12 cellular contexts compared by ENCODE assay signal in genomic region chr14:101737414-101738367, GRCh38. TPM values are rescaled to one million over a fixed set of nuclear protein-coding genes. Genes with fewer than 3 reads are reported as not detected.
A peak's percentile ranks its signal among the peaks of the same experiment; 100 is the strongest.
DNase-seq lines count a peak whose midpoint lies in the region; ATAC-seq, FAIRE-seq and TF ChIP-seq lines count a peak whose summit lies in the region.
"Had no signal": no experiment of that assay in that cellular context is flagged by ENCODE, and none has a peak within 500 bp of the region (broad histone marks: within the 10 kb centered on the region; RNA-seq: fewer than 3 reads in every experiment).

No MANE protein-coding gene starts in this region.

- no peak overlapping the region for H3K27ac ChIP-seq in GM12878 (ENCODE audit: control insufficient read depth, insufficient read depth)
- H3K27ac ChIP-seq in osteoblast (ENCODE audit: low read depth, low read length): no peak overlapping the region
- H3K27ac ChIP-seq in pancreas: no peak overlapping the region
- no peak overlapping the region for H3K27ac ChIP-seq in body of pancreas
- H3K27ac ChIP-seq: SJCRH30 had no signal

- no peaks in the 10 kb centered on the region for H3K36me3 ChIP-seq in Loucy (ENCODE audit: insufficient read depth, low read length)
- no peaks in the 10 kb centered on the region for H3K36me3 ChIP-seq in GM12878 (ENCODE audit: control insufficient read depth in 2 of 2, insufficient read depth in 2 of 2, low read length in 1 of 2)
- H3K36me3 ChIP-seq in osteoblast (ENCODE audit: insufficient read depth, low read length): no peaks in the 10 kb centered on the region
- no peaks in the 10 kb centered on the region for H3K36me3 ChIP-seq in pancreas
- H3K36me3 ChIP-seq in body of pancreas (replicated peaks in 1 of 2; ENCODE audit: insufficient read depth in 1 of 2, low read depth in 2 of 2): no peaks in the 10 kb centered on the region
- H3K36me3 ChIP-seq: SJCRH30 had no signal

- POLR2A ChIA-PET in activated CD4-positive, alpha-beta T cell treated with anti-CD3 and anti-CD28 coated beads for 36 hours (lab: Charles Lee): no interaction called here
- POLR2A ChIA-PET in GM12878 (lab: Charles Lee): interaction anchor here (0.6 kb wide), 2 partner anchors 50 to 100 kb away, joined by 3 to 10 read pairs; no protein-coding TSS in a partner anchor

- RAD21 ChIA-PET in GM12878 (lab: Charles Lee; ENCODE audit: unreplicated experiment): no interaction called here

- peaks cover 54% of the 10 kb centered on the region for H3K27me3 ChIP-seq in Loucy (ENCODE audit: insufficient read depth, low read length, poor library complexity, severe bottlenecking)
- H3K27me3 ChIP-seq in GM12878 (replicated peaks in 1 of 2; ENCODE audit: control insufficient read depth in 2 of 2, insufficient read depth in 2 of 2, low read length in 1 of 2): no peaks in the 10 kb centered on the region
- H3K27me3 ChIP-seq in osteoblast (ENCODE audit: insufficient read depth, low read length): peaks cover 11% of the 10 kb centered on the region
- H3K27me3 ChIP-seq in pancreas: no peaks in the 10 kb centered on the region
- H3K27me3 ChIP-seq in body of pancreas: no peaks in the 10 kb centered on the region
- H3K27me3 ChIP-seq: SJCRH30 had no signal

- peaks cover 14% of the 10 kb centered on the region for H3K9me3 Mint-ChIP-seq in activated CD4-positive, alpha-beta T cell treated with anti-CD3 and anti-CD28 coated beads for 36 hours (ENCODE audit: low read depth)

- H3K36me3 Mint-ChIP-seq in activated CD4-positive, alpha-beta T cell treated with anti-CD3 and anti-CD28 coated beads for 36 hours (ENCODE audit: low read depth): peaks cover 2% of the 10 kb centered on the region

- peak overlapping the region; percentile 40 for H3K27ac Mint-ChIP-seq in activated CD4-positive, alpha-beta T cell treated with anti-CD3 and anti-CD28 coated beads for 36 hours

- TF ChIP-seq EP300 in GM12878 (IDR thresholded peaks at IDR 0.05; ENCODE audit: borderline replicate concordance in 1 of 2, control insufficient read depth in 1 of 2, low read depth in 2 of 2, low read length in 2 of 2): no peak

- H3K4me1 ChIP-seq in Loucy (ENCODE audit: insufficient read depth, low read length, poor library complexity, severe bottlenecking) (no peaks in the 10 kb centered on the region), GM12878 (ENCODE audit: control insufficient read depth, insufficient read depth, low read length) (no peaks in the 10 kb centered on the region), osteoblast (ENCODE audit: insufficient read depth, low read length) (no peaks in the 10 kb centered on the region), pancreas (no peaks in the 10 kb centered on the region), body of pancreas (no peaks in the 10 kb centered on the region)
- H3K4me1 ChIP-seq: SJCRH30 had no signal

- H3K79me2 ChIP-seq in Loucy (ENCODE audit: insufficient read depth, low read length): no peaks in the 10 kb centered on the region
- no peaks in the 10 kb centered on the region for H3K79me2 ChIP-seq in GM12878 (ENCODE audit: control insufficient read depth, insufficient read depth, low read length)
- no peaks in the 10 kb centered on the region for H3K79me2 ChIP-seq in osteoblast (ENCODE audit: insufficient read depth, low read length)

- TF ChIP-seq CTCF in Loucy (conservative IDR thresholded peaks at IDR 0.05; ENCODE audit: low read length) (peak; percentile 48), GM12878 (IDR thresholded peaks at IDR 0.05 in 2 of 3, conservative IDR thresholded peaks at IDR 0.05 in 1 of 3; ENCODE audit: control insufficient read depth in 2 of 3, extremely low read depth in 1 of 3, insufficient read depth in 1 of 3, low read depth in 3 of 3, low read length in 3 of 3) (peak; percentile 30 to 44 (median 40); a peak in 4 of 6 replicates), osteoblast (IDR thresholded peaks at IDR 0.05; ENCODE audit: extremely low read depth, low read depth, low read length) (peak; percentile 24), pancreas (IDR thresholded peaks at IDR 0.05) (no peak), body of pancreas (IDR thresholded peaks at IDR 0.05) (no peak)

- H2AFZ ChIP-seq in Loucy (ENCODE audit: low read length) (no peak overlapping the region), GM12878 (ENCODE audit: control insufficient read depth, low read depth, low read length) (no peak overlapping the region), osteoblast (ENCODE audit: low read length) (no peak overlapping the region)

- intact Hi-C loops in activated CD4-positive, alpha-beta T cell treated with anti-CD3 and anti-CD28 coated beads for 36 hours (cut with DNase I, micrococcal nuclease): no loop called here
- intact Hi-C loops in GM12878 (cut with micrococcal nuclease; ENCODE audit: unreplicated experiment): no loop called here
- intact Hi-C loops in pancreas (cut with DNase I): no loop called here
- intact Hi-C loops in body of pancreas (cut with DNase I): no loop called here

- CTCF ChIA-PET in activated CD4-positive, alpha-beta T cell treated with anti-CD3 and anti-CD28 coated beads for 36 hours (lab: Charles Lee): interaction anchor here (0.7 to 1.0 kb wide), 2 partner anchors 16 to 34 kb away, joined by 3 read pairs; no protein-coding TSS in a partner anchor
- CTCF ChIA-PET in GM12878 (lab: Yijun Ruan, JAX): interaction anchor here (0.7 to 1.0 kb wide), 2 partner anchors 138 to 213 kb away, joined by 3 read pairs; no protein-coding TSS in a partner anchor

- H3F3A ChIP-seq in Loucy (ENCODE audit: low read depth): no peaks in the 10 kb centered on the region

- peak; percentile 62 for ATAC-seq in activated CD4-positive, alpha-beta T cell treated with anti-CD3 and anti-CD28 coated beads for 36 hours
- peak; percentile 58 for ATAC-seq in GM12878
- no peak for ATAC-seq in pancreas
- ATAC-seq in body of pancreas: no peak

- 15% methylated on average over 11 of the region's 11 CpGs for WGBS in GM12878 (ENCODE audit: insufficient coverage, insufficient replicate concordance, low lambda C conversion rate, missing lambda C conversion rate)
- 67 to 75% methylated on average over 11 of the region's 11 CpGs for WGBS in pancreas, 2 donors
- 63 to 77% methylated on average over 10 to 11 of the region's 11 CpGs for WGBS in body of pancreas, 2 donors

- FAIRE-seq in GM12878 (lab: Jason Lieb, UNC) (no peak), pancreas (lab: Jason Lieb, UNC) (no peak)

- TF ChIP-seq POLR2A in GM12878 (IDR thresholded peaks at IDR 0.05; ENCODE audit: low read depth, low read length) (no peak), body of pancreas (IDR thresholded peaks at IDR 0.05) (no peak)

- no peaks in the 10 kb centered on the region for H3K27me3 Mint-ChIP-seq in activated CD4-positive, alpha-beta T cell treated with anti-CD3 and anti-CD28 coated beads for 36 hours

- H3K4me2 ChIP-seq in Loucy (ENCODE audit: low read depth, low read length, poor library complexity, severe bottlenecking) (no peak overlapping the region), GM12878 (ENCODE audit: control insufficient read depth, insufficient read depth) (no peak overlapping the region), osteoblast (ENCODE audit: insufficient read depth, low read length) (no peak overlapping the region)

- H3K9me2 ChIP-seq in Loucy (replicated peaks; ENCODE audit: low read depth, low read length): no peaks in the 10 kb centered on the region

- TF ChIP-seq RAD21 in GM12878 (IDR thresholded peaks at IDR 0.05; ENCODE audit: insufficient read depth, low read depth, low read length): peak; percentile 28; the same call in 1 of the 2 replicates

- BruUV-seq in GM12878 (replicated peaks; lab: Mats Ljungman, UMichigan): no TSS peak

- H3K4me1 Mint-ChIP-seq in activated CD4-positive, alpha-beta T cell treated with anti-CD3 and anti-CD28 coated beads for 36 hours: peaks cover 20% of the 10 kb centered on the region
- H3K4me1 Mint-ChIP-seq: neural crest cell had no signal

- no peak overlapping the region for H3K4me3 ChIP-seq in Loucy (ENCODE audit: low read length, poor library complexity, severe bottlenecking)
- no peak overlapping the region for H3K4me3 ChIP-seq in GM12878
- no peak overlapping the region for H3K4me3 ChIP-seq in osteoblast (ENCODE audit: insufficient read depth, low read length)
- no peak overlapping the region for H3K4me3 ChIP-seq in pancreas
- H3K4me3 ChIP-seq in body of pancreas: no peak overlapping the region
- H3K4me3 ChIP-seq: SJCRH30 had no signal

- no peak overlapping the region for H3K9ac ChIP-seq in Loucy (ENCODE audit: low read depth, low read length, poor library complexity, severe bottlenecking)
- no peak overlapping the region for H3K9ac ChIP-seq in GM12878 (ENCODE audit: control insufficient read depth, insufficient read depth, low read length)

- H4K20me1 ChIP-seq in Loucy (ENCODE audit: insufficient read depth, low read length, poor library complexity, severe bottlenecking): no peaks in the 10 kb centered on the region
- no peaks in the 10 kb centered on the region for H4K20me1 ChIP-seq in GM12878 (ENCODE audit: control insufficient read depth, insufficient read depth)
- no peaks in the 10 kb centered on the region for H4K20me1 ChIP-seq in osteoblast (ENCODE audit: insufficient read depth, low read length)

- H3K4me3 Mint-ChIP-seq in activated CD4-positive, alpha-beta T cell treated with anti-CD3 and anti-CD28 coated beads for 36 hours: no peak overlapping the region
- H3K4me3 Mint-ChIP-seq: neural crest cell had no signal

- H3K9me3 ChIP-seq in Loucy (ENCODE audit: insufficient read depth, low read depth, low read length) (peaks cover 10% of the 10 kb centered on the region; the same call in 1 of the 2 replicates), GM12878 (replicated peaks; ENCODE audit: control insufficient read depth, insufficient read depth, low read length) (peaks cover 6% of the 10 kb centered on the region; the same call in 1 of the 3 replicates), osteoblast (ENCODE audit: low read depth, low read length) (peaks cover 13% of the 10 kb centered on the region), pancreas (no peaks in the 10 kb centered on the region), body of pancreas (peaks cover 0 to 7% (median 0%) of the 10 kb centered on the region in 3 donors)
- H3K9me3 ChIP-seq: SJCRH30 had no signal

- SMC1A ChIA-PET in GM12878 (lab: Charles Lee; ENCODE audit: uncharacterized antibody, unreplicated experiment): interaction anchor here (0.7 to 1.7 kb wide), 3 partner anchors 22 to 107 kb away, joined by 3 read pairs; no protein-coding TSS in a partner anchor

- in situ Hi-C loops in GM12878 (cut with MboI): no loop called here

- peak; percentile 61 for DNase-seq in activated CD4-positive, alpha-beta T cell treated with anti-CD3 and anti-CD28 coated beads for 36 hours
- DNase-seq in activated CD4-positive, alpha-beta T cell treated with anti-CD3 and anti-CD28 coated beads for 1 hour: no peak
- DNase-seq in GM12878 (ENCODE audit: low read depth, low spot score) (no peak), osteoblast (ENCODE audit: insufficient read length, low spot score, missing footprints) (peak; percentile 19), SK-N-DZ (ENCODE audit: low spot score) (no peak), pancreas (no peak), body of pancreas (no peak)
- DNase-seq: hypothalamus, NCI-H187, SJCRH30 had no signal

RNA-seq across cellular contexts. Expression of gene PPP2R5C, which starts 23.8 kb away (rescaled TPM):
- total RNA-seq in activated CD4-positive, alpha-beta T cell treated with anti-CD3 and anti-CD28 coated beads for 36 hours: 100 to 1,000 TPM; 232 to 281 TPM
- 233 and 280 TPM in 2 replicates for total RNA-seq in GM12878 (2013; cell fraction: nucleolus; rRNA removed)
- 106 and 118 TPM in 2 replicates for total RNA-seq in GM12878 (2014; rRNA removed)
- total RNA-seq in GM12878 (2014; rRNA removed; fragmentation: Illumina TruSeq; extraction: Trizol): 133 and 135 TPM in 2 replicates
- 141 and 144 TPM in 2 replicates for total RNA-seq in GM12878 (2021)
- polyA plus RNA-seq in GM12878 (2011; ENCODE audit: low read depth): 130 TPM
- 132 and 194 TPM in 2 replicates for polyA plus RNA-seq in GM12878 (2011; rRNA removed)
- polyA plus RNA-seq in GM12878 (2011; cell fraction: cytosol; rRNA removed): 61.5 and 81.4 TPM in 2 replicates
- 66.5 and 68.6 TPM in 2 replicates for polyA plus RNA-seq in GM12878 (2011; cell fraction: nucleus; rRNA removed)
- polyA plus RNA-seq in GM12878 (2012): 92.9 and 105 TPM in 2 replicates
- 145 and 187 TPM in 2 replicates for polyA plus RNA-seq in GM12878 (2014; fragmentation: Illumina TruSeq; extraction: Trizol)
- polyA plus RNA-seq in GM12878 (2014; fragmentation: Nextera tagmentation; extraction: Ambion mirVana): 100 to 1,000 TPM; 190 to 199 TPM
- polyA plus RNA-seq in GM12878 (2014; rRNA removed): 93.1 and 111 TPM in 2 replicates
- polyA plus RNA-seq in GM12878 (2016; fragmentation: Nextera tagmentation; extraction: Ambion mirVana): 100 to 1,000 TPM; 167 to 168 TPM
- polyA minus RNA-seq in GM12878 (2011; rRNA and poly(A)+ RNA removed): 135 and 229 TPM in 2 replicates
- 53.3 and 71.7 TPM in 2 replicates for polyA minus RNA-seq in GM12878 (2011; cell fraction: cytosol; rRNA and poly(A)+ RNA removed)
- polyA minus RNA-seq in GM12878 (2011; cell fraction: nucleus; rRNA and poly(A)+ RNA removed): 71.0 and 107 TPM in 2 replicates
- total RNA-seq in osteoblast: 101 and 111 TPM in 2 replicates
- polyA plus RNA-seq in SK-N-DZ (2014; cell fraction: cytosol; rRNA removed): 33.0 and 34.3 TPM in 2 replicates
- 31.6 and 43.3 TPM in 2 replicates for polyA plus RNA-seq in SK-N-DZ (2014; cell fraction: nucleus; rRNA removed)
- total RNA-seq in pancreas: 10 to 100 TPM; 49.8 to 76.1 (median 62.6) TPM
- polyA plus RNA-seq in pancreas: 10 to 100 TPM; 41.6 to 47.5 TPM
- total RNA-seq in body of pancreas: 10 to 100 TPM; 59.0 to 77.6 TPM

Comparison
In these comparisons a context has a peak if more than half of its experiments do, and no peak if none do; other contexts are left out.
1. DNase-seq: peak in activated CD4-positive, alpha-beta T cell treated with anti-CD3 and anti-CD28 coated beads for 36 hours (single experiment) and osteoblast (single experiment); none in activated CD4-positive, alpha-beta T cell treated with anti-CD3 and anti-CD28 coated beads for 1 hour (single experiment), GM12878 (single experiment), SK-N-DZ (single experiment), pancreas (0 of 6) and body of pancreas (0 of 4).
2. ATAC-seq: peak in activated CD4-positive, alpha-beta T cell treated with anti-CD3 and anti-CD28 coated beads for 36 hours (single experiment) and GM12878 (single experiment); none in pancreas (0 of 4) and body of pancreas (single experiment).
3. CTCF ChIP-seq: peak in Loucy (single experiment), GM12878 (3 of 3) and osteoblast (single experiment); none in pancreas (0 of 4) and body of pancreas (0 of 7).